In the genomic region with DNA sequence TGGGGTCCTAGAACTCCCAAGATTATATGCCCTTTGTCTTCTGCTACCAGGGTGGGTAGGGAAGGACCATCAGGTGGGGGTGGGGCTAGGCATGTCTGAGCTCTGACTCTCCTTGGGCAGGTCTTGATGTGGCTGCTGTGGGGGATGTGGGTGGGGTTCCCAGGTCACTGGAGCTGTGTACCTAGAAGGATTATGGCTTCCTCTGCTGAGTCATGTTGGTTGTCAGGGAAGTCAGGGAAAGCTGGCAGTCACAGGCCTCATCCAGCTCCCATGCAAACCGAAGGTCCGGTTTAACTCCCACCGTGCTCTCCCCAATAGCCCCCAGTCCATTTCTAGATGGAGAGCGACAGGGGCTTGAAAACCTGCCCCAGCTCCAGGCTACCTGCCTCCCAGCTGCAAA, we compare ENCODE assay signal across 14 cellular contexts. TPM values are rescaled to one million over a fixed set of nuclear protein-coding genes. Genes with fewer than 3 reads are reported as not detected.
DNase-seq lines count a peak whose midpoint lies in the region; ATAC-seq, FAIRE-seq and TF ChIP-seq lines count a peak whose summit lies in the region.
"Had no signal": no experiment of that assay in that cellular context is flagged by ENCODE, and none has a peak within 500 bp of the region (broad histone marks: within the 10 kb centered on the region; RNA-seq: fewer than 3 reads in every experiment).

No MANE protein-coding gene starts in this region.

- H3K4me2 ChIP-seq in astrocyte (ENCODE audit: low read length) (no peak overlapping the region), keratinocyte (ENCODE audit: control insufficient read depth, extremely low read depth, insufficient read depth, low read depth, low read length) (no peak overlapping the region)
- H3K4me2 ChIP-seq: A549 had no signal

- peak; percentile 6 for DNase-seq in Caki2 (ENCODE audit: low read depth)
- DNase-seq in HT1080 (ENCODE audit: low read depth), result peak; percentile 73
- DNase-seq in astrocyte (ENCODE audit: low read depth), result no peak
- DNase-seq in keratinocyte (ENCODE audit: low read depth, low spot score), result no peak
- no peak for DNase-seq in activated CD8-positive, alpha-beta memory T cell treated with anti-CD3 and anti-CD28 coated beads, Interleukin-2, amount 50 U/mL, for 4 hours
- no peak for DNase-seq in activated effector memory CD4-positive, alpha-beta T cell treated with anti-CD3 and anti-CD28 coated beads, Interleukin-2, amount 50 U/mL, for 16 hours
- DNase-seq: GM23248, NCI-H1436 treated with DMSO at 0.1 percent for 48 hours, NCI-H2081 treated with DMSO at 0.1 percent for 48 hours, NCI-H524 had no signal

- H3K9me1 ChIP-seq in keratinocyte (ENCODE audit: control insufficient read depth, extremely low read depth, insufficient read depth, low read length), result no peaks in the 10 kb centered on the region

- no peak overlapping the region for H3K4me3 Mint-ChIP-seq in astrocyte (ENCODE audit: unreplicated experiment)

- TF ChIP-seq CTCF in astrocyte (IDR thresholded peaks at IDR 0.05; ENCODE audit: insufficient read depth, low read depth, low read length) (no peak), keratinocyte (optimal IDR thresholded peaks at IDR 0.05 in 1 of 3, IDR thresholded peaks at IDR 0.05 in 1 of 3, conservative IDR thresholded peaks at IDR 0.05 in 1 of 3; ENCODE audit: extremely low read depth in 1 of 3, insufficient read depth in 2 of 3, low read length in 3 of 3) (no peak)

- peaks cover 9% of the 10 kb centered on the region for H3K9me3 Mint-ChIP-seq in astrocyte (ENCODE audit: unreplicated experiment)

- H3K27me3 ChIP-seq in astrocyte (ENCODE audit: insufficient read depth, low read length) (no peaks in the 10 kb centered on the region), keratinocyte (ENCODE audit: control insufficient read depth, extremely low read depth, insufficient read depth, low read length) (peaks cover 4% of the 10 kb centered on the region)

- H4K20me1 ChIP-seq in astrocyte (ENCODE audit: insufficient read depth, low read length), result no peaks in the 10 kb centered on the region
- H4K20me1 ChIP-seq in keratinocyte (ENCODE audit: control insufficient read depth, extremely low read depth, insufficient read depth, low read length), result no peaks in the 10 kb centered on the region

- H3K79me2 ChIP-seq in astrocyte (ENCODE audit: insufficient read depth, low read length) (no peaks in the 10 kb centered on the region), keratinocyte (ENCODE audit: control insufficient read depth, insufficient read depth, low read length) (no peaks in the 10 kb centered on the region)

- H3K4me3 ChIP-seq in astrocyte (ENCODE audit: insufficient read depth, low read depth, low read length) (no peak overlapping the region), keratinocyte (ENCODE audit: control insufficient read depth in 2 of 3, extremely low read depth in 1 of 3, insufficient read depth in 2 of 3, low read depth in 1 of 3, low read length in 3 of 3) (no peak overlapping the region)
- H3K4me3 ChIP-seq: A549, GM23248 had no signal

- H3K9ac ChIP-seq in astrocyte (ENCODE audit: low read length) (no peak overlapping the region), keratinocyte (ENCODE audit: control insufficient read depth, extremely low read depth, insufficient read depth, low read length) (no peak overlapping the region)
- H3K9ac ChIP-seq: GM23248 had no signal

- H3K36me3 ChIP-seq in astrocyte (ENCODE audit: insufficient read depth, low read length) (no peaks in the 10 kb centered on the region), keratinocyte (ENCODE audit: control insufficient read depth in 2 of 2, extremely low read depth in 1 of 2, insufficient read depth in 2 of 2, low read length in 2 of 2) (no peaks in the 10 kb centered on the region)

- in situ Hi-C loops in Caki2 (cut with HindIII; ENCODE audit: low pct_unique_long_range_greater_than_20kb, low sequenced_read_pairs), result no loop called here

- H3K4me1 Mint-ChIP-seq in astrocyte (ENCODE audit: low read depth, unreplicated experiment), result no peaks in the 10 kb centered on the region

- H3K9me3 ChIP-seq in astrocyte (ENCODE audit: insufficient read depth, low read depth, low read length) (no peaks in the 10 kb centered on the region), keratinocyte (ENCODE audit: control insufficient read depth, low read depth, low read length) (no peaks in the 10 kb centered on the region)
- H3K9me3 ChIP-seq: A549 had no signal

- no peak overlapping the region for H3K27ac Mint-ChIP-seq in astrocyte (ENCODE audit: unreplicated experiment)

- ATAC-seq in HG03571 (IDR thresholded peaks at IDR 0.05; ENCODE audit: unreplicated experiment), result no peak
- ATAC-seq in HG03520 (IDR thresholded peaks at IDR 0.05; ENCODE audit: unreplicated experiment), result no peak
- ATAC-seq: A549 had no signal

- no peaks in the 10 kb centered on the region for H3K27me3 Mint-ChIP-seq in astrocyte (ENCODE audit: low read depth, unreplicated experiment)

- H3K27ac ChIP-seq in astrocyte (ENCODE audit: low read depth, low read length) (no peak overlapping the region), keratinocyte (ENCODE audit: control insufficient read depth, insufficient read depth, low read length) (no peak overlapping the region)
- H3K27ac ChIP-seq: C4-2B, GM23248 had no signal

- H3K4me1 ChIP-seq in astrocyte (ENCODE audit: insufficient read depth, low read length), result no peaks in the 10 kb centered on the region
- peaks cover 3% of the 10 kb centered on the region for H3K4me1 ChIP-seq in keratinocyte (ENCODE audit: control insufficient read depth, extremely low read depth, insufficient read depth, low read length)

- dilution Hi-C loops in keratinocyte (cut with MboI; ENCODE audit: extremely low pct_ligation_motif_present, low sequenced_read_pairs), result no loop called here

- FAIRE-seq in astrocyte (lab: Jason Lieb, UNC) (no peak), keratinocyte (lab: Jason Lieb, UNC) (no peak)
- FAIRE-seq: A549 had no signal

- H3K36me3 Mint-ChIP-seq in astrocyte (ENCODE audit: low read depth, unreplicated experiment), result no peaks in the 10 kb centered on the region

- H2AFZ ChIP-seq in astrocyte (ENCODE audit: low read depth, low read length), result peak overlapping the region; percentile 45
- H2AFZ ChIP-seq in keratinocyte (ENCODE audit: control insufficient read depth, low read length), result peak overlapping the region; percentile 64
- H2AFZ ChIP-seq: GM23248 had no signal

RNA-seq across cellular contexts. Expression of a gene that starts 35.2 kb away (rescaled TPM):
- total RNA-seq in Caki2 (2014; rRNA removed; shearing (Covaris generic); ENCODE audit: low replicate concordance), result 165 and 200 TPM in 2 replicates
- total RNA-seq in HT1080 (2014; rRNA removed; shearing (Covaris generic)), result 144 and 193 TPM in 2 replicates
- polyA plus RNA-seq in HT1080 (2015; cell fraction: cytosol; rRNA removed), result 175 and 191 TPM in 2 replicates
- polyA plus RNA-seq in HT1080 (2015; cell fraction: nucleus; rRNA removed), result 98.0 and 103 TPM in 2 replicates
- 165 and 166 TPM in 2 replicates for total RNA-seq in astrocyte
- 99.0 to 125 TPM (median 120 TPM) in 3 replicates for polyA plus RNA-seq in keratinocyte
- 70.5 TPM for polyA plus RNA-seq in keratinocyte (2011; ENCODE audit: low read depth)
- polyA plus RNA-seq in keratinocyte (2011; cell fraction: cytosol; rRNA removed), result 91.5 and 134 TPM in 2 replicates
- polyA plus RNA-seq in keratinocyte (2011; cell fraction: nucleus; rRNA removed), result 64.2 and 92.7 TPM in 2 replicates
- 33.8 and 90.2 TPM in 2 replicates for polyA plus RNA-seq in keratinocyte (2012; ENCODE audit: low replicate concordance)
- 15.3 to 43.0 TPM (median 25.1 TPM) in 3 replicates for polyA minus RNA-seq in keratinocyte
- polyA minus RNA-seq in keratinocyte (2011; cell fraction: cytosol; rRNA and poly(A)+ RNA removed), result 87.5 TPM
- polyA minus RNA-seq in keratinocyte (2011; cell fraction: nucleus; rRNA and poly(A)+ RNA removed), result 12.9 and 23.2 TPM in 2 replicates

RNA-seq across cellular contexts. Expression of a gene that starts 50.6 kb away (rescaled TPM):
- total RNA-seq in Caki2 (2014; rRNA removed; shearing (Covaris generic); ENCODE audit: low replicate concordance), result 0.41 TPM in 1 of 2 replicates, not detected in the other
- 1.0 and 2.0 TPM in 2 replicates for total RNA-seq in HT1080 (2014; rRNA removed; shearing (Covaris generic))
- polyA plus RNA-seq in HT1080 (2015; cell fraction: cytosol; rRNA removed), result 1.6 and 2.1 TPM in 2 replicates
- 2.9 and 4.1 TPM in 2 replicates for polyA plus RNA-seq in HT1080 (2015; cell fraction: nucleus; rRNA removed)
- total RNA-seq in astrocyte, result 2.7 and 3.7 TPM in 2 replicates
- polyA plus RNA-seq in keratinocyte, result 0.61 to 0.94 TPM (median 0.87 TPM) in 3 replicates
- polyA plus RNA-seq in keratinocyte (2011; ENCODE audit: low read depth), result not detected
- 0.79 and 0.86 TPM in 2 replicates for polyA plus RNA-seq in keratinocyte (2011; cell fraction: cytosol; rRNA removed)
- 1.7 and 1.8 TPM in 2 replicates for polyA plus RNA-seq in keratinocyte (2011; cell fraction: nucleus; rRNA removed)
- polyA plus RNA-seq in keratinocyte (2012; ENCODE audit: low replicate concordance), result 1.0 TPM in 1 of 2 replicates, not detected in the other
- polyA minus RNA-seq in keratinocyte, result 0.66 to 2.1 TPM (median 0.69 TPM) in 3 replicates
- 1.2 TPM for polyA minus RNA-seq in keratinocyte (2011; cell fraction: cytosol; rRNA and poly(A)+ RNA removed)
- 1.2 and 2.0 TPM in 2 replicates for polyA minus RNA-seq in keratinocyte (2011; cell fraction: nucleus; rRNA and poly(A)+ RNA removed)

Comparison
In these comparisons a context has a peak if more than half of its experiments do, and no peak if none do; other contexts are left out.
1. DNase-seq: peak in Caki2 (single experiment) and HT1080 (single experiment); none in astrocyte (single experiment), keratinocyte (single experiment), activated CD8-positive, alpha-beta memory T cell treated with anti-CD3 and anti-CD28 coated beads, Interleukin-2, amount 50 U/mL, for 4 hours (single experiment) and activated effector memory CD4-positive, alpha-beta T cell treated with anti-CD3 and anti-CD28 coated beads, Interleukin-2, amount 50 U/mL, for 16 hours (single experiment).